ENCODE assay signal across 8 cellular contexts in genomic region chr3:162428192-162428591, GRCh38.
"Had no signal": no experiment of that assay in that cellular context is flagged by ENCODE, and none has a peak within 500 bp of the region (broad histone marks: within the 10 kb centered on the region; RNA-seq: fewer than 3 reads in every experiment).

No MANE protein-coding gene starts in this region.

- H3K4me3 ChIP-seq: GM23248, HAP-1 had no signal

- H3K4me1 ChIP-seq: HAP-1 had no signal

- H3K36me3 ChIP-seq: HAP-1 had no signal

- H2AFZ ChIP-seq: GM23248 had no signal

- DNase-seq: GM23248, GOT3, H7, HFFc6, KG1 had no signal

- H3K27ac ChIP-seq: GM23248, HL-60 had no signal

- ATAC-seq: HCT116 had no signal

- H3K9me3 ChIP-seq: HAP-1 had no signal

- H3K9ac ChIP-seq: GM23248 had no signal
